In the genomic region with DNA sequence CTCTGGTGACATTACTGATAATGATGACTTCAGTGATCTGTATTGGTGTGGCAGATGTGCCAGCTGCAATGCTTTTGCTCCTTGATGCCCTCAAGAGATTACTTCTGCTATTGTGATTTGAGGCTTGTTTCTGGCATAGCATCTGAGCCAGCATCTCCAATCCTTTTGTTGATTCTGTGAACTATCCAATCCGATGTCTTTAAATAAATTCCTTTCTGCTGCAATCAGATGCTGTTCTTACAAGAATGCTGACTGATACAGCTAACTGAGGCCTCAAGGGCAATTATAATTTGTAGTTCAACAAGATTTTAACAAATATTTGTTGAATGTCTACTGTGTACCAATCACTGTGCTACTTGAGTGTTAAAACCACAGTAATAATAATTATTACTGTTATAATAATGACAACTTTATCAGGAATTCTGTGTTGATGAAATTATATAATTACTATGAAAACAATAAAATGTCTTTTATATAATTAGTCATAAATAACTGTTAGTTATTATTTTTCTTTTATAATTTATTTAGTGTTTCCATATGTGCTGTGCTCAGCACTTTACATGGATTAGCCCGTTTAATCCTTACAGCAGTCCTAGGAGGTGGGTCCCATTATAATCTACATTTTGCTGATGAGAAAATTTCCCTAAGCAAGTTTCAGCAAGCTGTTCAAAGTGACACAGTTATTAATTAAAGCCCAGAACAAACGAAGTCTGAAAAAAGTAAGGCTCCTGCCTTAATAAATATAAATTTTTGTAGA, we compare ENCODE assay signal across 15 cellular contexts.
A peak's percentile ranks its signal among the peaks of the same experiment; 100 is the strongest.
DNase-seq lines count a peak whose midpoint lies in the region; ATAC-seq and TF ChIP-seq lines count a peak whose summit lies in the region.
"Had no signal": no experiment of that assay in that cellular context is flagged by ENCODE, and none has a peak within 500 bp of the region (broad histone marks: within the 10 kb centered on the region; RNA-seq: fewer than 3 reads in every experiment).

No MANE protein-coding gene starts in this region.

- no peaks in the 10 kb centered on the region for H3K4me1 Mint-ChIP-seq in natural killer cell treated with Interleukin-12 subunit alpha and Interleukin-12 subunit beta and Interleukin-15 and Interleukin-18, amount 100 ng/mL, for 72 hours (ENCODE audit: low read depth in 2 of 2)

- H3K27ac ChIP-seq in AG04450 (ENCODE audit: low read depth, low read length) (no peak overlapping the region), SJCRH30 (no peak overlapping the region)
- H3K27ac ChIP-seq: gastrocnemius medialis, RWPE1, thyroid gland had no signal

- H3K36me3 ChIP-seq in SJCRH30 = no peaks in the 10 kb centered on the region
- H3K36me3 ChIP-seq: gastrocnemius medialis, thyroid gland had no signal

- H3K27me3 Mint-ChIP-seq in natural killer cell treated with Interleukin-12 subunit alpha and Interleukin-12 subunit beta and Interleukin-15 and Interleukin-18, amount 100 ng/mL, for 72 hours = no peaks in the 10 kb centered on the region

- H3K36me3 Mint-ChIP-seq in natural killer cell treated with Interleukin-12 subunit alpha and Interleukin-12 subunit beta and Interleukin-15 and Interleukin-18, amount 100 ng/mL, for 72 hours = no peaks in the 10 kb centered on the region

- no peak for TF ChIP-seq CTCF in AG04450 (IDR thresholded peaks at IDR 0.05; ENCODE audit: low read depth, low read length)
- no peak for TF ChIP-seq CTCF in astrocyte of the spinal cord (IDR thresholded peaks at IDR 0.05; ENCODE audit: low read depth, low read length)

- no peak overlapping the region for H3K27ac Mint-ChIP-seq in natural killer cell treated with Interleukin-12 subunit alpha and Interleukin-12 subunit beta and Interleukin-15 and Interleukin-18, amount 100 ng/mL, for 72 hours
- H3K27ac Mint-ChIP-seq: activated T-cell treated with anti-CD3 and anti-CD28 coated beads, Interleukin-2, amount 50 U/mL, for 72 hours had no signal

- DNase-seq in AG04450 (ENCODE audit: low read depth, low spot score) (peak; percentile 24), M059J (ENCODE audit: low read depth) (peak; percentile 27), astrocyte of the spinal cord (ENCODE audit: low read depth, low spot score) (peak; percentile 75), medulla oblongata (ENCODE audit: extremely low spot score) (peak; percentile 5), OCI-M1 (lab: John Stamatoyannopoulos, UW) (no peak), SJCRH30 (no peak)
- no peak for DNase-seq in natural killer cell treated with Interleukin-12 subunit alpha and Interleukin-12 subunit beta and Interleukin-15 and Interleukin-18, amount 100 ng/mL, for 72 hours (ENCODE audit: low spot score)
- DNase-seq: activated CD4-positive, alpha-beta T cell treated with anti-CD3 and anti-CD28 coated beads, Interleukin-2, amount 50 U/mL, for 4 hours; activated T-cell treated with anti-CD3 and anti-CD28 coated beads, Interleukin-2, amount 50 U/mL, for 72 hours; gastrocnemius medialis; mucosa of descending colon; NCI-H1105; thyroid gland had no signal

- no peaks in the 10 kb centered on the region for H3K4me1 ChIP-seq in SJCRH30
- H3K4me1 ChIP-seq: gastrocnemius medialis, thyroid gland had no signal

- in situ Hi-C loops in astrocyte of the spinal cord (cut with HindIII; ENCODE audit: low sequenced_read_pairs) = no loop called here

- POLR2A ChIA-PET in AG04450 (lab: Yijun Ruan, JAX) = no interaction called here

- CTCF ChIA-PET in AG04450 (lab: Charles Lee) = interaction anchor here (0.6 kb wide), 1 partner anchor 1932 kb away, joined by 4 read pairs; no protein-coding TSS in a partner anchor

- H3K4me3 ChIP-seq in AG04450 (ENCODE audit: low read depth, low read length) = no peak overlapping the region
- H3K4me3 ChIP-seq in astrocyte of the spinal cord (ENCODE audit: low read depth, low read length) = no peak overlapping the region
- H3K4me3 ChIP-seq in SJCRH30 = no peak overlapping the region
- H3K4me3 ChIP-seq: gastrocnemius medialis, mucosa of descending colon, thyroid gland had no signal

- H3K4me3 Mint-ChIP-seq in natural killer cell treated with Interleukin-12 subunit alpha and Interleukin-12 subunit beta and Interleukin-15 and Interleukin-18, amount 100 ng/mL, for 72 hours = no peak overlapping the region
- H3K4me3 Mint-ChIP-seq: activated T-cell treated with anti-CD3 and anti-CD28 coated beads, Interleukin-2, amount 50 U/mL, for 72 hours had no signal

- ATAC-seq in natural killer cell treated with Interleukin-12 subunit alpha and Interleukin-12 subunit beta and Interleukin-15 and Interleukin-18, amount 100 ng/mL, for 72 hours = no peak
- ATAC-seq in GM18511 (IDR thresholded peaks at IDR 0.05; ENCODE audit: unreplicated experiment) = no peak
- ATAC-seq: activated T-cell treated with anti-CD3 and anti-CD28 coated beads, Interleukin-2, amount 50 U/mL, for 72 hours; gastrocnemius medialis; mucosa of descending colon had no signal

- no peaks in the 10 kb centered on the region for H3K27me3 ChIP-seq in AG04450 (ENCODE audit: control insufficient read depth, insufficient read depth, low read length)
- no peaks in the 10 kb centered on the region for H3K27me3 ChIP-seq in SJCRH30
- H3K27me3 ChIP-seq: gastrocnemius medialis, thyroid gland had no signal

- H3K9me3 ChIP-seq in AG04450 (ENCODE audit: control insufficient read depth, insufficient read depth, low read length) (no peaks in the 10 kb centered on the region), SJCRH30 (replicated peaks) (no peaks in the 10 kb centered on the region)
- H3K9me3 ChIP-seq: gastrocnemius medialis, mucosa of descending colon, thyroid gland had no signal

- peaks cover 18% of the 10 kb centered on the region for H3K9me3 Mint-ChIP-seq in natural killer cell treated with Interleukin-12 subunit alpha and Interleukin-12 subunit beta and Interleukin-15 and Interleukin-18, amount 100 ng/mL, for 72 hours

Comparison
In these comparisons a context has a peak if more than half of its experiments do, and no peak if none do; other contexts are left out.
1. DNase-seq: peak in AG04450 (single experiment), M059J (single experiment), astrocyte of the spinal cord (single experiment) and medulla oblongata (single experiment); none in natural killer cell treated with Interleukin-12 subunit alpha and Interleukin-12 subunit beta and Interleukin-15 and Interleukin-18, amount 100 ng/mL, for 72 hours (single experiment), OCI-M1 (single experiment) and SJCRH30 (0 of 2).